Comparison of ENCODE assay signal across 10 cellular contexts in the genomic region with DNA sequence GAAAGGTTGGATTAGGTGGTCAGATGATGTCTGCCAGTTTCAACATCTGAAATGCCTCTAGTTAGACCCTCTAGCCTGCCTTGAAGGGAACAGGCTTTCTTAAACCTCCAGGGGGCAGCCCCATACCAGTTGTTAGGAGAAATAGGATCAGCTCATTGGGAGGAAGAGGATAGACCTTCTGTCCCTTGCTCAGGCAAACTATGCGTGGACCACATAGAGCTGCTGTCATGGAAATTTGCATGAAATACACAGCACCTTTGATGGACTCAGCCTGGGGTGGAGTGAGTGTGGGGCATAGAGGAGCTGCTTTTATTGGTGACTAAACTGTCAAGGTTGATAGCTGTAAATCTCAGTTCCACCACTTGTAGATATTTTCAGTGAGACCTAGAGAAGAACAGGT. TPM values are rescaled to one million over a fixed set of nuclear protein-coding genes. Genes with fewer than 3 reads are reported as not detected.
DNase-seq lines count a peak whose midpoint lies in the region; ATAC-seq and TF ChIP-seq lines count a peak whose summit lies in the region.
"Had no signal": no experiment of that assay in that cellular context is flagged by ENCODE, and none has a peak within 500 bp of the region (broad histone marks: within the 10 kb centered on the region; RNA-seq: fewer than 3 reads in every experiment).

No MANE protein-coding gene starts in this region.

- ATAC-seq in GM19455 (IDR thresholded peaks at IDR 0.05; ENCODE audit: unreplicated experiment) (no peak), HG02588 (IDR thresholded peaks at IDR 0.05; ENCODE audit: unreplicated experiment) (no peak)

- no peaks in the 10 kb centered on the region for H3K27me3 Mint-ChIP-seq in endothelial cell (ENCODE audit: unreplicated experiment)
- peaks cover 2% of the 10 kb centered on the region for H3K27me3 Mint-ChIP-seq in osteocyte (ENCODE audit: unreplicated experiment)

- TF ChIP-seq CTCF in GM06990 (IDR thresholded peaks at IDR 0.05; ENCODE audit: insufficient read depth, low read length, poor library complexity, severe bottlenecking) (peak; percentile 28), endothelial cell (IDR thresholded peaks at IDR 0.05; ENCODE audit: unreplicated experiment) (peak; percentile 61), osteocyte (IDR thresholded peaks at IDR 0.05) (peak; percentile 52)

- DNase-seq in GM06990 (ENCODE audit: extremely low read depth, insufficient read length) (no peak), MV-4-11 (lab: John Stamatoyannopoulos, UW) (peak; percentile 7), endothelial cell (ENCODE audit: low spot score) (peak; percentile 60), osteocyte (ENCODE audit: extremely low spot score, unreplicated experiment) (no peak), OCI-M2 (lab: John Stamatoyannopoulos, UW; ENCODE audit: unreplicated experiment) (no peak), hepatic stellate cell (ENCODE audit: low spot score) (no peak)
- DNase-seq: activated T-cell treated with anti-CD3 and anti-CD28 coated beads, Interleukin-2, amount 50 U/mL, for 1 hour; NCI-H2081 had no signal

- H3K36me3 ChIP-seq in GM06990 (ENCODE audit: control insufficient read depth, insufficient read depth, low read length) = no peaks in the 10 kb centered on the region

- H3K27ac Mint-ChIP-seq in endothelial cell (ENCODE audit: unreplicated experiment) = no peak overlapping the region
- no peak overlapping the region for H3K27ac Mint-ChIP-seq in osteocyte (ENCODE audit: unreplicated experiment)

- H3K4me3 ChIP-seq in GM06990 (replicated peaks; ENCODE audit: low read depth, low read length) = no peak overlapping the region

- H3K4me1 Mint-ChIP-seq in endothelial cell (ENCODE audit: unreplicated experiment) (no peaks in the 10 kb centered on the region), osteocyte (ENCODE audit: unreplicated experiment) (no peaks in the 10 kb centered on the region)

- H3K4me3 Mint-ChIP-seq in endothelial cell (ENCODE audit: unreplicated experiment) = no peak overlapping the region
- no peak overlapping the region for H3K4me3 Mint-ChIP-seq in osteocyte (ENCODE audit: unreplicated experiment)

- no peaks in the 10 kb centered on the region for H3K9me3 Mint-ChIP-seq in endothelial cell (ENCODE audit: unreplicated experiment)
- H3K9me3 Mint-ChIP-seq in osteocyte (ENCODE audit: unreplicated experiment) = no peaks in the 10 kb centered on the region

- H3K36me3 Mint-ChIP-seq in endothelial cell (ENCODE audit: low read depth, unreplicated experiment) (no peaks in the 10 kb centered on the region), osteocyte (ENCODE audit: unreplicated experiment) (no peaks in the 10 kb centered on the region)

- H3K27me3 ChIP-seq in GM06990 (replicated peaks; ENCODE audit: control insufficient read depth, insufficient read depth, low read length) = no peaks in the 10 kb centered on the region

RNA-seq across cellular contexts. Expression of a gene that starts 38.4 kb away (rescaled TPM):
- total RNA-seq in endothelial cell (ENCODE audit: unreplicated experiment) (9.5 TPM), osteocyte (not detected in 2 replicates)

Comparison
In these comparisons a context has a peak if more than half of its experiments do, and no peak if none do; other contexts are left out.
1. DNase-seq: peak in MV-4-11 (single experiment) and endothelial cell (single experiment); none in GM06990 (single experiment), osteocyte (single experiment), OCI-M2 (single experiment) and hepatic stellate cell (single experiment).
2. Peak in every context shown above with its lines, with median percentiles within 50 percentile points of each other: CTCF ChIP-seq.